Comparison of ENCODE assay signal across 9 cellular contexts in genomic region chr3:142929109-142929508, GRCh38. TPM values are rescaled to one million over a fixed set of nuclear protein-coding genes. Genes with fewer than 3 reads are reported as not detected.
DNase-seq lines count a peak whose midpoint lies in the region; TF ChIP-seq lines count a peak whose summit lies in the region.
"Had no signal": no experiment of that assay in that cellular context is flagged by ENCODE, and none has a peak within 500 bp of the region (broad histone marks: within the 10 kb centered on the region; RNA-seq: fewer than 3 reads in every experiment).

No MANE protein-coding gene starts in this region.

- H3K9me3 Mint-ChIP-seq in activated T-helper 2 cell treated with anti-CD3 and anti-CD28 coated beads, Interferon-gamma antibody, Interleukin-2, Interleukin-4, amounts not matched to agents 10 μg/mL and 5 μg/mL and 100 μg/mL, durations not matched to agents 14 hours and 24 hours and 36 hours = no peaks in the 10 kb centered on the region
- peaks cover 7% of the 10 kb centered on the region for H3K9me3 Mint-ChIP-seq in mesothelial cell of epicardium

- CTCF ChIA-PET in HEK293 (lab: Yijun Ruan, JAX) = interaction anchor here (0.8 to 1.8 kb wide), 2 partner anchors 11 to 100 kb away, joined by 3 to 7 read pairs; no protein-coding TSS in a partner anchor

- no peak overlapping the region for H3K4me3 ChIP-seq in HEK293 (ENCODE audit: low read depth, low read length)
- H3K4me3 ChIP-seq: SJSA1 had no signal

- no peaks in the 10 kb centered on the region for H3K36me3 ChIP-seq in HEK293 (ENCODE audit: control insufficient read depth in 2 of 2, insufficient read depth in 1 of 2, low read length in 2 of 2)
- H3K36me3 ChIP-seq: SJSA1 had no signal

- H3K4me3 Mint-ChIP-seq in activated T-helper 2 cell treated with anti-CD3 and anti-CD28 coated beads, Interferon-gamma antibody, Interleukin-2, Interleukin-4, amounts not matched to agents 10 μg/mL and 5 μg/mL and 100 μg/mL, durations not matched to agents 14 hours and 24 hours and 36 hours (ENCODE audit: low read depth) = no peak overlapping the region
- no peak overlapping the region for H3K4me3 Mint-ChIP-seq in mesothelial cell of epicardium

- H3K27ac Mint-ChIP-seq in activated T-helper 2 cell treated with anti-CD3 and anti-CD28 coated beads, Interferon-gamma antibody, Interleukin-2, Interleukin-4, amounts not matched to agents 10 μg/mL and 5 μg/mL and 100 μg/mL, durations not matched to agents 14 hours and 24 hours and 36 hours = no peak overlapping the region
- no peak overlapping the region for H3K27ac Mint-ChIP-seq in mesothelial cell of epicardium

- H3K27ac ChIP-seq in HEK293 (ENCODE audit: extremely low read depth, low read depth, low read length) = no peak overlapping the region
- H3K27ac ChIP-seq: SJSA1 had no signal

- peaks cover 25% of the 10 kb centered on the region for H3K27me3 Mint-ChIP-seq in activated T-helper 2 cell treated with anti-CD3 and anti-CD28 coated beads, Interferon-gamma antibody, Interleukin-2, Interleukin-4, amounts not matched to agents 10 μg/mL and 5 μg/mL and 100 μg/mL, durations not matched to agents 14 hours and 24 hours and 36 hours (ENCODE audit: low read depth)
- H3K27me3 Mint-ChIP-seq in mesothelial cell of epicardium (ENCODE audit: low read depth) = peaks cover 2% of the 10 kb centered on the region

- H3K4me1 ChIP-seq in HEK293 (ENCODE audit: control insufficient read depth, insufficient read depth, low read length) = no peaks in the 10 kb centered on the region
- H3K4me1 ChIP-seq: SJSA1 had no signal

- TF ChIP-seq CTCF in HEK293 (tag by site-specific recombination; IDR thresholded peaks at IDR 0.05) = no peak
- TF ChIP-seq CTCF in mesothelial cell of epicardium (IDR thresholded peaks at IDR 0.05; ENCODE audit: unreplicated experiment) = no peak

- intact Hi-C loops in activated T-helper 2 cell treated with anti-CD3 and anti-CD28 coated beads, Interferon-gamma antibody, Interleukin-2, Interleukin-4, amounts not matched to agents 10 μg/mL and 5 μg/mL and 100 μg/mL, durations not matched to agents 14 hours and 24 hours and 36 hours (cut with micrococcal nuclease) = loop anchor here (2.0 kb wide), 1 partner anchor 58 kb away; no protein-coding TSS in a partner anchor

- POLR2A ChIA-PET in HEK293 (lab: Yijun Ruan, JAX) = no interaction called here

- no peaks in the 10 kb centered on the region for H3K4me1 Mint-ChIP-seq in activated T-helper 2 cell treated with anti-CD3 and anti-CD28 coated beads, Interferon-gamma antibody, Interleukin-2, Interleukin-4, amounts not matched to agents 10 μg/mL and 5 μg/mL and 100 μg/mL, durations not matched to agents 14 hours and 24 hours and 36 hours (ENCODE audit: low read depth)
- H3K4me1 Mint-ChIP-seq in mesothelial cell of epicardium = no peaks in the 10 kb centered on the region

- H3K36me3 Mint-ChIP-seq in activated T-helper 2 cell treated with anti-CD3 and anti-CD28 coated beads, Interferon-gamma antibody, Interleukin-2, Interleukin-4, amounts not matched to agents 10 μg/mL and 5 μg/mL and 100 μg/mL, durations not matched to agents 14 hours and 24 hours and 36 hours (ENCODE audit: low read depth) = no peaks in the 10 kb centered on the region
- no peaks in the 10 kb centered on the region for H3K36me3 Mint-ChIP-seq in mesothelial cell of epicardium

- H3K9me3 ChIP-seq in HEK293 (ENCODE audit: control insufficient read depth, insufficient read depth, low read depth, low read length) = no peaks in the 10 kb centered on the region
- H3K9me3 ChIP-seq: SJSA1 had no signal

- peak; percentile 39 for DNase-seq in EH (ENCODE audit: low read depth)
- DNase-seq in NCI-H82 treated with DMSO at 0.1 percent for 48 hours (lab: John Stamatoyannopoulos, UW; ENCODE audit: unreplicated experiment) = peak; percentile 71
- peak; percentile 16 for DNase-seq in activated T-helper 2 cell treated with anti-CD3 and anti-CD28 coated beads, Interferon-gamma antibody, Interleukin-2, Interleukin-4, amounts not matched to agents 10 μg/mL and 5 μg/mL and 100 μg/mL, durations not matched to agents 14 hours and 24 hours and 36 hours (ENCODE audit: low spot score)
- DNase-seq in inferior parietal cortex (ENCODE audit: extremely low spot score) = peak; percentile 17
- no peak for DNase-seq in mesothelial cell of epicardium (ENCODE audit: low spot score in 2 of 2, unreplicated experiment in 2 of 2)
- DNase-seq in NK-92 (lab: John Stamatoyannopoulos, UW; ENCODE audit: unreplicated experiment) = no peak
- DNase-seq in putamen (ENCODE audit: low spot score) = no peak

TF ChIP-seq in HEK293, 187 proteins besides CTCF, POLR2A, EP300 and RAD21:
- no peak for TF ChIP-seq ZNF549 (tag by site-specific recombination; IDR thresholded peaks at IDR 0.05)
- TF ChIP-seq ZBTB10 (tag by site-specific recombination; IDR thresholded peaks at IDR 0.05) = no peak
- no peak for TF ChIP-seq PBX3 (CRISPR knock-in tag; IDR thresholded peaks at IDR 0.05)
- no peak for TF ChIP-seq ZNF394 (tag by site-specific recombination; IDR thresholded peaks at IDR 0.05; ENCODE audit: borderline replicate concordance)
- TF ChIP-seq ZNF174 (tag by site-specific recombination; IDR thresholded peaks at IDR 0.05) = no peak
- no peak for TF ChIP-seq TRIM28 (IDR thresholded peaks at IDR 0.05; ENCODE audit: borderline replicate concordance, low read length)
- TF ChIP-seq ZNF654 (tag by site-specific recombination; IDR thresholded peaks at IDR 0.05; ENCODE audit: low read depth) = peak; percentile 13

RNA-seq across cellular contexts. Expression of gene PAQR9, which starts 34.4 kb away (rescaled TPM):
- total RNA-seq in activated T-helper 2 cell treated with anti-CD3 and anti-CD28 coated beads, Interferon-gamma antibody, Interleukin-2, Interleukin-4, amounts not matched to agents 10 μg/mL and 5 μg/mL and 100 μg/mL, durations not matched to agents 14 hours and 24 hours and 36 hours = not detected in 2 replicates
- 0.09 to 0.18 TPM in 2 of 3 replicates, not detected in the other for total RNA-seq in mesothelial cell of epicardium
- total RNA-seq: SJSA1 had no signal

RNA-seq across cellular contexts. Expression of gene PCOLCE2, which starts 40.2 kb away (rescaled TPM):
- total RNA-seq in activated T-helper 2 cell treated with anti-CD3 and anti-CD28 coated beads, Interferon-gamma antibody, Interleukin-2, Interleukin-4, amounts not matched to agents 10 μg/mL and 5 μg/mL and 100 μg/mL, durations not matched to agents 14 hours and 24 hours and 36 hours = not detected in 2 replicates
- total RNA-seq in mesothelial cell of epicardium = 3.8 to 4.6 TPM (median 4.2 TPM) in 3 replicates

Comparison
In these comparisons a context has a peak if more than half of its experiments do, and no peak if none do; other contexts are left out.
1. DNase-seq: peak in EH (single experiment), NCI-H82 treated with DMSO at 0.1 percent for 48 hours (single experiment), activated T-helper 2 cell treated with anti-CD3 and anti-CD28 coated beads, Interferon-gamma antibody, Interleukin-2, Interleukin-4, amounts not matched to agents 10 μg/mL and 5 μg/mL and 100 μg/mL, durations not matched to agents 14 hours and 24 hours and 36 hours (single experiment) and inferior parietal cortex (single experiment); none in mesothelial cell of epicardium (0 of 2), NK-92 (single experiment) and putamen (single experiment).